ENCODE assay signal across 13 cellular contexts in genomic region chr14:68526420-68527105, GRCh38.
A peak's percentile ranks its signal among the peaks of the same experiment; 100 is the strongest.
DNase-seq lines count a peak whose midpoint lies in the region; ATAC-seq, FAIRE-seq and TF ChIP-seq lines count a peak whose summit lies in the region.
"Had no signal": no experiment of that assay in that cellular context is flagged by ENCODE, and none has a peak within 500 bp of the region (broad histone marks: within the 10 kb centered on the region; RNA-seq: fewer than 3 reads in every experiment).

No MANE protein-coding gene starts in this region.

- 80 to 86% methylated on average over 9 to 13 of the region's 14 CpGs for WGBS in esophagus squamous epithelium, 2 donors
- WGBS in tibial nerve, 2 donors: 64 to 66% methylated on average over 14 of the region's 14 CpGs

- H3K4me1 ChIP-seq in PC-9 (replicated peaks; ENCODE audit: insufficient read depth) (peaks cover 45% of the 10 kb centered on the region), esophagus squamous epithelium (peaks cover 39 to 58% (median 40%) of the 10 kb centered on the region in 3 donors), mucosa of stomach (ENCODE audit: control insufficient read depth, insufficient read depth, low read length) (peaks cover 34% of the 10 kb centered on the region), tibial nerve (peaks cover 0 to 55% (median 35%) of the 10 kb centered on the region in 4 donors)

- POLR2A ChIA-PET in PC-9 (lab: Charles Lee; ENCODE audit: unreplicated experiment): interaction anchor here (0.6 to 1.7 kb wide), 3 partner anchors 19 to 267 kb away, joined by 4 to 23 read pairs (median 10); partner anchors contain the start of gene ZFP36L1

- H3K27me3 ChIP-seq in PC-9 (ENCODE audit: insufficient read depth, low read depth): no peaks in the 10 kb centered on the region
- no peaks in the 10 kb centered on the region for H3K27me3 ChIP-seq in esophagus squamous epithelium
- H3K27me3 ChIP-seq in mucosa of stomach (ENCODE audit: control insufficient read depth, insufficient read depth, low read length): no peaks in the 10 kb centered on the region
- H3K27me3 ChIP-seq in tibial nerve: no peaks in the 10 kb centered on the region
- H3K27me3 ChIP-seq: brain microvascular endothelial cell had no signal

- H3K9me2 ChIP-seq in PC-9 (ENCODE audit: insufficient read depth): no peaks in the 10 kb centered on the region

- H3K4me3 Mint-ChIP-seq in T-helper 17 cell: no peak overlapping the region

- no peaks in the 10 kb centered on the region for H3K27me3 Mint-ChIP-seq in T-helper 17 cell

- BruUV-seq in PC-9 (replicated peaks; lab: Mats Ljungman, UMichigan): TSS peak; percentile 93

- H3K9ac ChIP-seq in mucosa of stomach (ENCODE audit: low read length): peak overlapping the region; percentile 48

- H3K79me2 ChIP-seq in PC-9 (ENCODE audit: low read depth): 0 out of 2 replicates have a peak, but pooled peaks cover 6% of the 10 kb centered on the region

- H3K4me2 ChIP-seq in PC-9: peak overlapping the region; percentile 22

- TF ChIP-seq EP300 in tibial nerve (IDR thresholded peaks at IDR 0.05): no peak

- DNase-seq in PC-9 (peak; percentile 71 to 74), esophagus squamous epithelium (lab: John Stamatoyannopoulos, UW) (no peak), tibial nerve (ENCODE audit: low spot score in 2 of 2) (no peak), T-helper 17 cell (no peak), Kasumi-1 (lab: John Stamatoyannopoulos, UW) (no peak), HTR-8/SVneo (ENCODE audit: insufficient read length, low spot score) (no peak)
- DNase-seq: brain microvascular endothelial cell, Caco-2, Karpas-422, T-helper 1 cell had no signal

- no peaks in the 10 kb centered on the region for H3K36me3 Mint-ChIP-seq in T-helper 17 cell (ENCODE audit: low read depth)

- peaks cover 70% of the 10 kb centered on the region for H3K36me3 ChIP-seq in PC-9 (ENCODE audit: low read depth)
- H3K36me3 ChIP-seq in esophagus squamous epithelium: no peaks in the 10 kb centered on the region
- H3K36me3 ChIP-seq in mucosa of stomach (ENCODE audit: control insufficient read depth, insufficient read depth, low read length): no peaks in the 10 kb centered on the region
- H3K36me3 ChIP-seq in tibial nerve: no peaks in the 10 kb centered on the region
- H3K36me3 ChIP-seq: brain microvascular endothelial cell had no signal

- ATAC-seq in GM18517 (IDR thresholded peaks at IDR 0.05; ENCODE audit: unreplicated experiment) (no peak), T-helper 17 cell (no peak)

- H3F3A ChIP-seq in PC-9 (ENCODE audit: insufficient read depth, low read depth): peaks cover 48% of the 10 kb centered on the region

- H3K4me3 ChIP-seq in PC-9 (no peak overlapping the region), esophagus squamous epithelium (no peak overlapping the region), mucosa of stomach (ENCODE audit: low read length) (no peak overlapping the region), tibial nerve (no peak overlapping the region)

- H4K20me1 ChIP-seq in PC-9 (ENCODE audit: insufficient read depth): no peaks in the 10 kb centered on the region

- peaks cover 26% of the 10 kb centered on the region for H3K9me3 ChIP-seq in PC-9 (ENCODE audit: insufficient read depth, low read depth)
- peaks cover 0 to 19% (median 15%) of the 10 kb centered on the region in 3 donors for H3K9me3 ChIP-seq in esophagus squamous epithelium
- no peaks in the 10 kb centered on the region for H3K9me3 ChIP-seq in mucosa of stomach (ENCODE audit: control insufficient read depth, low read length)
- peaks cover 0 to 20% (median 5%) of the 10 kb centered on the region in 4 donors for H3K9me3 ChIP-seq in tibial nerve
- H3K9me3 ChIP-seq in T-helper 17 cell (ENCODE audit: control insufficient read depth, low read length, poor library complexity, severe bottlenecking): no peaks in the 10 kb centered on the region

- intact Hi-C loops in PC-9 (cut with micrococcal nuclease; ENCODE audit: unreplicated experiment) (loop anchor here (1.0 to 5.0 kb wide), 8 partner anchors 20 to 278 kb away; partner anchors contain the start of gene ZFP36L1), esophagus squamous epithelium (cut with DNase I) (no loop called here)

- H2AFZ ChIP-seq in PC-9: no peak overlapping the region

- H3K4me1 Mint-ChIP-seq in T-helper 17 cell: peaks cover 2% of the 10 kb centered on the region

- TF ChIP-seq POLR2A in esophagus squamous epithelium (IDR thresholded peaks at IDR 0.05) (no peak), tibial nerve (IDR thresholded peaks at IDR 0.05) (no peak)

- FAIRE-seq in HTR-8/SVneo (lab: Jason Lieb, UNC): no peak
- FAIRE-seq: GM12891 had no signal

- H3K27ac ChIP-seq in PC-9: peak overlapping the region; percentile 87
- peak overlapping the region; percentile 65 to 89 (median 80) for H3K27ac ChIP-seq in esophagus squamous epithelium
- peak overlapping the region; percentile 15 to 84 (median 74) for H3K27ac ChIP-seq in tibial nerve
- H3K27ac ChIP-seq: brain microvascular endothelial cell had no signal

- TF ChIP-seq CTCF in PC-9 (conservative IDR thresholded peaks at IDR 0.05) (no peak), esophagus squamous epithelium (IDR thresholded peaks at IDR 0.05) (no peak), tibial nerve (IDR thresholded peaks at IDR 0.05) (no peak)

- no peak overlapping the region for H3K27ac Mint-ChIP-seq in T-helper 17 cell

- CTCF ChIA-PET in PC-9 (lab: Charles Lee): interaction anchor here (0.6 kb wide), 2 partner anchors 140 to 226 kb away, joined by 3 to 4 read pairs; no protein-coding TSS in a partner anchor

Comparison
In these comparisons a context has a peak if more than half of its experiments do, and no peak if none do; other contexts are left out.
1. DNase-seq: peak in PC-9 (2 of 2); none in esophagus squamous epithelium (single experiment), tibial nerve (0 of 2), T-helper 17 cell (0 of 3), Kasumi-1 (0 of 2) and HTR-8/SVneo (single experiment).
2. Peak in every context shown above with its lines, with median percentiles within 50 percentile points of each other: H3K27ac ChIP-seq.